ENCODE assay signal across 1 cellular context in genomic region chr1:161219078-161219892, GRCh38.
TF ChIP-seq lines count a peak whose summit lies in the region.

No MANE protein-coding gene starts in this region.

TF ChIP-seq in liver, 16 proteins besides CTCF, POLR2A, EP300 and RAD21:
- TF ChIP-seq GABPA (IDR thresholded peaks at IDR 0.05 in 1 of 2, conservative IDR thresholded peaks at IDR 0.05 in 1 of 2) (no peak), NR2F2 (IDR thresholded peaks at IDR 0.05) (no peak), FOXA1 (IDR thresholded peaks at IDR 0.05) (no peak), HNF4A (conservative IDR thresholded peaks at IDR 0.05) (peak; percentile 55 to 66), SP1 (IDR thresholded peaks at IDR 0.05) (peak; percentile 64), RXRA (IDR thresholded peaks at IDR 0.05) (peak; percentile 26 to 56)
TF ChIP-seq in liver: peak in this region for 3.
